Comparison of ENCODE assay signal across 21 cellular contexts in the genomic region with DNA sequence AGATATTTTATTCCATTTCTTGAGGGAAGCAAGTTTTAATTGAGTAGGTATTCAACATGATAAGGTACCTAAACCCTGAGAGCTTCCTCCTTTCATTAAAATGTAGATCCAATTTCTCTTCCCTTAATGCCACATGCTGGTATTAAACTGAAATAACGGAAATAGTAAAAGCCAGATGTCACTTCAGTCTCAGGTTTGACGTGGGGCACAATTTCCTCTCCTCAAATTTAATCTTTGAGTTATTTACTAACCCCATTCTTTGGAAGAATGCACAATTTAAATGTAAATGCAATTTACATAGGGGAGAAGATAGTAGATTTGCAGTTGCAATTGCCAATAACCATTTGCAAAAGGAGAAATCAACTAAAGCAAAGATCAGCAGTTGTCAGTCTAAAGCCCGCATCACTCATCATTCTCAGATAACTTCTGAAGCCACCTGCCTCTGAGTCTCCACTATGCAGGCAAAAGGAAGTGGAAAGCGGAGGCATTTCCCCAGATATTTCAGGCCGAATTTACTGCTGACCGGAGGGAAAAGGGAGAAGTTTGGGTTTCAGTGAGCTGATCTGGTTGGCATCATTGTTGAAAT. TPM values are rescaled to one million over a fixed set of nuclear protein-coding genes. Genes with fewer than 3 reads are reported as not detected.
A peak's percentile ranks its signal among the peaks of the same experiment; 100 is the strongest.
DNase-seq lines count a peak whose midpoint lies in the region; ATAC-seq, FAIRE-seq and TF ChIP-seq lines count a peak whose summit lies in the region.
"Had no signal": no experiment of that assay in that cellular context is flagged by ENCODE, and none has a peak within 500 bp of the region (broad histone marks: within the 10 kb centered on the region; RNA-seq: fewer than 3 reads in every experiment).

No MANE protein-coding gene starts in this region.

- H3K4me3 ChIP-seq in Loucy (ENCODE audit: low read length, poor library complexity, severe bottlenecking) (no peak overlapping the region), K562 (no peak overlapping the region)
- H3K4me3 ChIP-seq: GM12878, HAP-1 had no signal

- ATAC-seq in K562 (no peak), GM21528 (IDR thresholded peaks at IDR 0.05; ENCODE audit: low FRiP score, unreplicated experiment) (no peak)
- ATAC-seq: GM12878 had no signal

- TF ChIP-seq CTCF in Loucy (conservative IDR thresholded peaks at IDR 0.05; ENCODE audit: low read length) (no peak), K562 (IDR thresholded peaks at IDR 0.05 in 2 of 3, conservative IDR thresholded peaks at IDR 0.05 in 1 of 3; ENCODE audit: insufficient read depth in 2 of 3, low read depth in 1 of 3, low read length in 3 of 3) (no peak)

- CTCF ChIA-PET in K562 (lab: Yijun Ruan, JAX; ENCODE audit: low intra/inter-chr PET ratio): interaction anchor here (1.1 kb wide), 1 partner anchor 62 kb away, joined by 5 read pairs; no protein-coding TSS in a partner anchor

- H3K79me2 ChIP-seq in Loucy (ENCODE audit: insufficient read depth, low read length) (no peaks in the 10 kb centered on the region), K562 (ENCODE audit: control insufficient read depth, insufficient read depth, low read length) (no peaks in the 10 kb centered on the region)

- peaks cover 24% of the 10 kb centered on the region for H3K4me1 ChIP-seq in Loucy (ENCODE audit: insufficient read depth, low read length, poor library complexity, severe bottlenecking)
- no peaks in the 10 kb centered on the region for H3K4me1 ChIP-seq in K562 (replicated peaks in 1 of 2; ENCODE audit: control insufficient read depth in 2 of 2, insufficient read depth in 2 of 2, low read length in 2 of 2)
- H3K4me1 ChIP-seq: HAP-1 had no signal

- H3K9me2 ChIP-seq in Loucy (replicated peaks; ENCODE audit: low read depth, low read length): no peaks in the 10 kb centered on the region

- no peaks in the 10 kb centered on the region for H3K36me3 ChIP-seq in Loucy (ENCODE audit: insufficient read depth, low read length)
- no peaks in the 10 kb centered on the region for H3K36me3 ChIP-seq in K562 (ENCODE audit: control insufficient read depth, insufficient read depth, low read length)
- H3K36me3 ChIP-seq: HAP-1 had no signal

- TF ChIP-seq EP300 in K562 (IDR thresholded peaks at IDR 0.05; ENCODE audit: low read length): no peak

- H4K20me1 ChIP-seq in Loucy (ENCODE audit: insufficient read depth, low read length, poor library complexity, severe bottlenecking) (no peaks in the 10 kb centered on the region), K562 (replicated peaks; ENCODE audit: control insufficient read depth, insufficient read depth, low read length) (0 out of 2 replicates have a peak, but pooled peaks cover 2% of the 10 kb centered on the region)

- WGBS in K562 (ENCODE audit: insufficient coverage, low coverage, missing lambda C conversion rate): 2% methylated on average over 6 of the region's 6 CpGs

- no peak overlapping the region for H3K27ac ChIP-seq in K562 (ENCODE audit: extremely low read depth, low read depth, low read length)
- H3K27ac ChIP-seq: 22Rv1 had no signal

- no peaks in the 10 kb centered on the region for H3F3A ChIP-seq in Loucy (ENCODE audit: low read depth)

- no peaks in the 10 kb centered on the region for H3K27me3 ChIP-seq in Loucy (ENCODE audit: insufficient read depth, low read length, poor library complexity, severe bottlenecking)
- H3K27me3 ChIP-seq in K562 (ENCODE audit: control insufficient read depth in 2 of 2, insufficient read depth in 2 of 2, low read length in 2 of 2): peaks cover 38 to 53% of the 10 kb centered on the region in 2 experiments

- H3K4me2 ChIP-seq in Loucy (ENCODE audit: low read depth, low read length, poor library complexity, severe bottlenecking): peak overlapping the region; percentile 26
- no peak overlapping the region for H3K4me2 ChIP-seq in K562 (ENCODE audit: insufficient read depth, low read length)

- TF ChIP-seq RAD21 in K562 (CRISPR knock-in tag; conservative IDR thresholded peaks at IDR 0.05 in 1 of 2, IDR thresholded peaks at IDR 0.05 in 1 of 2): no peak

- H3K9me3 ChIP-seq in Loucy (ENCODE audit: insufficient read depth, low read depth, low read length) (no peaks in the 10 kb centered on the region), K562 (replicated peaks; ENCODE audit: control insufficient read depth, insufficient read depth, low read depth, low read length) (no peaks in the 10 kb centered on the region)
- H3K9me3 ChIP-seq: HAP-1 had no signal

- H3K9me1 ChIP-seq in K562 (ENCODE audit: control insufficient read depth, insufficient read depth, low read length): no peaks in the 10 kb centered on the region

- POLR2A ChIA-PET in K562 (lab: Yijun Ruan, JAX): interaction anchor here (0.6 to 1.3 kb wide), 2 partner anchors 8 to 98 kb away, joined by 4 read pairs; no protein-coding TSS in a partner anchor

- no TSS peak for BruUV-seq in K562 (replicated peaks; lab: Mats Ljungman, UMichigan)

- H2AFZ ChIP-seq in Loucy (ENCODE audit: low read length): no peak overlapping the region
- H2AFZ ChIP-seq in K562 (ENCODE audit: low read depth, low read length): no peak overlapping the region

- no peak for TF ChIP-seq POLR2A in K562 (conservative IDR thresholded peaks at IDR 0.05)

- intact Hi-C loops in K562 (cut with micrococcal nuclease): no loop called here

- no peak overlapping the region for H3K9ac ChIP-seq in Loucy (ENCODE audit: low read depth, low read length, poor library complexity, severe bottlenecking)
- H3K9ac ChIP-seq in K562 (ENCODE audit: insufficient read depth in 1 of 2, low read depth in 2 of 2, low read length in 2 of 2): no peak overlapping the region

- no peak for FAIRE-seq in K562 (lab: Jason Lieb, UNC)
- FAIRE-seq: A204.1, GM12878, GM19239, H54 had no signal

- DNase-seq in NCI-H2171 treated with DMSO at 0.1 percent for 48 hours (lab: John Stamatoyannopoulos, UW) (peak; percentile 26), NCI-H2171 (lab: John Stamatoyannopoulos, UW) (no peak), K562 (ENCODE audit: extremely low read depth in 1 of 4, low spot score in 3 of 4) (no peak), amygdala (lab: John Stamatoyannopoulos, UW) (no peak), NCI-H748 treated with DMSO at 0.1 percent for 48 hours (lab: John Stamatoyannopoulos, UW) (no peak)
- DNase-seq: C1 segment of cervical spinal cord; Calu3; CD4-positive, alpha-beta memory T cell; DND-41; GDM1; GOT3; HFFc6 had no signal

- in situ Hi-C loops in K562 (cut with MboI): no loop called here

TF ChIP-seq in K562, 482 proteins besides CTCF, POLR2A, EP300 and RAD21:
- TF ChIP-seq CBX2 (IDR thresholded peaks at IDR 0.05; ENCODE audit: insufficient read depth, low read length, poor library complexity, severe bottlenecking) (peak; percentile 44), CTBP1 (IDR thresholded peaks at IDR 0.05; ENCODE audit: borderline replicate concordance) (no peak)

RNA-seq across cellular contexts. Expression of gene LEMD1, which starts 2.1 kb away (rescaled TPM):
- total RNA-seq in K562 (2011; cell fraction: chromatin; rRNA removed; ENCODE audit: low replicate concordance): 2.9 and 13.1 TPM in 2 replicates
- 6.3 and 10.7 TPM in 2 replicates for total RNA-seq in K562 (2011; cell fraction: nucleolus; rRNA removed)
- total RNA-seq in K562 (2011; cell fraction: nucleoplasm; rRNA removed): 4.1 and 5.0 TPM in 2 replicates
- 0.54 and 1.0 TPM in 2 replicates for total RNA-seq in K562 (2014; rRNA removed)
- total RNA-seq in K562 (2014; rRNA removed; fragmentation: Illumina TruSeq; extraction: Trizol): 0.36 and 0.41 TPM in 2 replicates
- 0.79 and 0.80 TPM in 2 replicates for total RNA-seq in K562 (2015; rRNA removed; fragmentation: Illumina TruSeq; extraction: Trizol)
- 0.47 and 0.60 TPM in 2 replicates for total RNA-seq in K562 (2021)
- polyA plus RNA-seq in K562 (2011; rRNA removed): 2.0 and 2.4 TPM in 2 replicates
- 1.1 and 3.8 TPM in 2 replicates for polyA plus RNA-seq in K562 (2011; cell fraction: cytosol; rRNA removed)
- polyA plus RNA-seq in K562 (2011; cell fraction: nucleus; rRNA removed): 3.4 and 14.8 TPM in 2 replicates
- polyA plus RNA-seq in K562 (2012): 0.62 and 1.6 TPM in 2 replicates
- polyA plus RNA-seq in K562 (2014; fragmentation: Illumina TruSeq; extraction: Trizol): 0.79 and 1.2 TPM in 2 replicates
- under 1 TPM in 1 of 2 experiments, not detected in 1; 0.11 TPM for polyA plus RNA-seq in K562 (2014; fragmentation: Nextera tagmentation; extraction: Ambion mirVana)
- polyA plus RNA-seq in K562 (2014; rRNA removed): 0.27 TPM in 1 of 2 replicates, not detected in the other
- polyA minus RNA-seq in K562 (2011; rRNA and poly(A)+ RNA removed): 1.9 and 3.9 TPM in 2 replicates
- 2.3 and 3.0 TPM in 2 replicates for polyA minus RNA-seq in K562 (2011; cell fraction: cytosol; rRNA and poly(A)+ RNA removed)
- 5.6 and 12.5 TPM in 2 replicates for polyA minus RNA-seq in K562 (2011; cell fraction: nucleus; rRNA and poly(A)+ RNA removed)
- total RNA-seq: GM12878, HFFc6 had no signal
- polyA plus RNA-seq: BJ; CD4-positive, alpha-beta memory T cell had no signal

RNA-seq across cellular contexts. Expression of gene BLACAT1, which starts 31.9 kb away (rescaled TPM):
- 5.4 and 17.4 TPM in 2 replicates for total RNA-seq in K562 (2011; cell fraction: chromatin; rRNA removed; ENCODE audit: low replicate concordance)
- 5.8 and 9.7 TPM in 2 replicates for total RNA-seq in K562 (2011; cell fraction: nucleolus; rRNA removed)
- 7.8 and 9.5 TPM in 2 replicates for total RNA-seq in K562 (2011; cell fraction: nucleoplasm; rRNA removed)
- 0.37 and 0.73 TPM in 2 replicates for total RNA-seq in K562 (2014; rRNA removed)
- total RNA-seq in K562 (2014; rRNA removed; fragmentation: Illumina TruSeq; extraction: Trizol): 0.73 and 1.1 TPM in 2 replicates
- 0.45 and 0.47 TPM in 2 replicates for total RNA-seq in K562 (2015; rRNA removed; fragmentation: Illumina TruSeq; extraction: Trizol)
- 0.83 and 1.0 TPM in 2 replicates for total RNA-seq in K562 (2021)
- polyA plus RNA-seq in K562 (2011; rRNA removed): 3.4 and 5.9 TPM in 2 replicates
- polyA plus RNA-seq in K562 (2011; cell fraction: cytosol; rRNA removed): 2.6 and 3.6 TPM in 2 replicates
- 7.5 and 19.7 TPM in 2 replicates for polyA plus RNA-seq in K562 (2011; cell fraction: nucleus; rRNA removed)
- polyA plus RNA-seq in K562 (2012): 1.2 and 3.3 TPM in 2 replicates
- polyA plus RNA-seq in K562 (2014; fragmentation: Illumina TruSeq; extraction: Trizol): 1.2 and 1.6 TPM in 2 replicates
- under 1 TPM; 0.10 to 0.17 TPM for polyA plus RNA-seq in K562 (2014; fragmentation: Nextera tagmentation; extraction: Ambion mirVana)
- 0.84 and 1.3 TPM in 2 replicates for polyA plus RNA-seq in K562 (2014; rRNA removed)
- polyA minus RNA-seq in K562 (2011; rRNA and poly(A)+ RNA removed): 3.0 and 5.2 TPM in 2 replicates
- 0.55 and 1.3 TPM in 2 replicates for polyA minus RNA-seq in K562 (2011; cell fraction: cytosol; rRNA and poly(A)+ RNA removed)
- 3.4 and 4.8 TPM in 2 replicates for polyA minus RNA-seq in K562 (2011; cell fraction: nucleus; rRNA and poly(A)+ RNA removed)
- total RNA-seq: HFFc6 had no signal
- polyA plus RNA-seq: CD4-positive, alpha-beta memory T cell had no signal
